In the genomic region with DNA sequence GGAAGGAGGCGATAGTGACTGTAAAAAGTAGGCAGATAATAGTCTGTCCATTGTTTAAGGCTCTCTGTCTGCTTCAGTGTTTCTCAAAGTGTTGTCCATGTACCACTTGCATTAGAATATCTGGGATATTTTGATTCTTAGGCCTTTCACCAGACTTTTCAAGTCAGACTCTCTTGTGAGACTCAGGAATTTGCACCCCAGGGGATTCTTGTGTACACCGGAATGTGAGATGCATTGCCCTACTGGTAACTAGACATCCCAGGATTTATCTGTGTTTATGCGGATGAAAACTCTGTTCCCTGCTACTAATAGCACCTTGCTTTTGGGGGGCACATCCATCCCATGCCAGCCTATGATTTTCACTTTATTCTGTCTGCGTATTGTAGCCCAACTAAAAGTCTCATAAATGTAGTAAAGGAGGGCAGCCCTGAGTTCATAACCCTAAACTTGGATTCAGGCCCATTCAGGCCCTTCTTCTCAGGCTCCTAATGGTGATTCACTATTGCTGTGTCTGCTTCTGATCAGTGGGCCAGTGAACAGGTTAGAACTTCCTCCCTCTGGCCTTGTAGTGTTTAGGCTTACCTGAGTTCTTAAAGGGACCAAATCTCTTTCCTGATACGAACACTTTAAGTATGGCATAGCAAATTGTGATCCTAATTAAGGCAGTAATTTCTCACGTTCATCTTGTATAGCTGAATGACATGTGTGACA, we compare ENCODE assay signal across 1 cellular context.
TF ChIP-seq lines count a peak whose summit lies in the region.

No MANE protein-coding gene starts in this region.

TF ChIP-seq in WTC11, 78 proteins besides CTCF, POLR2A, EP300 and RAD21 (continued from another document):
- TF ChIP-seq ZNF396 (CRISPR knock-in tag; IDR thresholded peaks at IDR 0.05; ENCODE audit: borderline replicate concordance), result no peak
- no peak for TF ChIP-seq E2F5 (CRISPR knock-in tag; IDR thresholded peaks at IDR 0.05)
- no peak for TF ChIP-seq CDX4 (CRISPR knock-in tag; IDR thresholded peaks at IDR 0.05; ENCODE audit: borderline replicate concordance)
- no peak for TF ChIP-seq PREB (CRISPR knock-in tag; IDR thresholded peaks at IDR 0.05; ENCODE audit: borderline replicate concordance)
- no peak for TF ChIP-seq NR1H2 (CRISPR knock-in tag; IDR thresholded peaks at IDR 0.05)
- TF ChIP-seq ETV6 (CRISPR knock-in tag; IDR thresholded peaks at IDR 0.05), result no peak
- no peak for TF ChIP-seq GRHL2 (CRISPR knock-in tag; IDR thresholded peaks at IDR 0.05; ENCODE audit: insufficient replicate concordance, severe bottlenecking)
